14 cellular contexts compared by ENCODE assay signal in genomic region chr15:65431731-65432130, GRCh38. TPM values are rescaled to one million over a fixed set of nuclear protein-coding genes. Genes with fewer than 3 reads are reported as not detected.
DNase-seq lines count a peak whose midpoint lies in the region; ATAC-seq and TF ChIP-seq lines count a peak whose summit lies in the region.
"Had no signal": no experiment of that assay in that cellular context is flagged by ENCODE, and none has a peak within 500 bp of the region (broad histone marks: within the 10 kb centered on the region; RNA-seq: fewer than 3 reads in every experiment).

No MANE protein-coding gene starts in this region.

- no peak overlapping the region for H2BK5ac ChIP-seq in mesendoderm (ENCODE audit: low read length)

- no peak overlapping the region for H3K4me2 ChIP-seq in mesendoderm (ENCODE audit: low read length)

- no peaks in the 10 kb centered on the region for H3K79me2 ChIP-seq in mesendoderm (ENCODE audit: control insufficient read depth, insufficient read depth, low read length)

- no peaks in the 10 kb centered on the region for H3K4me1 ChIP-seq in right atrium auricular region
- H3K4me1 ChIP-seq in mesendoderm (ENCODE audit: control insufficient read depth, low read depth, low read length) = no peaks in the 10 kb centered on the region
- no peaks in the 10 kb centered on the region for H3K4me1 ChIP-seq in sigmoid colon

- H3K27me3 ChIP-seq in right atrium auricular region (no peaks in the 10 kb centered on the region), mesendoderm (ENCODE audit: insufficient read depth, low read length, poor library complexity) (no peaks in the 10 kb centered on the region), sigmoid colon (no peaks in the 10 kb centered on the region)
- H3K27me3 ChIP-seq: BE2C had no signal

- no peak for ATAC-seq in Right ventricle myocardium superior (ENCODE audit: poor library complexity)
- ATAC-seq in HG03139 (IDR thresholded peaks at IDR 0.05; ENCODE audit: unreplicated experiment) = no peak
- ATAC-seq in HG02588 (IDR thresholded peaks at IDR 0.05; ENCODE audit: unreplicated experiment) = no peak

- no peak for TF ChIP-seq POLR2A in sigmoid colon (IDR thresholded peaks at IDR 0.05)

- no peak overlapping the region for H3K23ac ChIP-seq in mesendoderm (ENCODE audit: low read length)

- no peak overlapping the region for H4K8ac ChIP-seq in mesendoderm (ENCODE audit: low read depth, low read length)

- H3K9me3 ChIP-seq in right atrium auricular region = no peaks in the 10 kb centered on the region
- no peaks in the 10 kb centered on the region for H3K9me3 ChIP-seq in sigmoid colon
- H3K9me3 ChIP-seq: BE2C had no signal

- H2BK15ac ChIP-seq in mesendoderm (replicated peaks; ENCODE audit: low read depth) = no peak overlapping the region

- no peak for TF ChIP-seq CTCF in right atrium auricular region (IDR thresholded peaks at IDR 0.05)
- no peak for TF ChIP-seq CTCF in sigmoid colon (IDR thresholded peaks at IDR 0.05)

- H3K9ac ChIP-seq in mesendoderm (ENCODE audit: low read length) = no peak overlapping the region

- no peak overlapping the region for H3K27ac ChIP-seq in right atrium auricular region
- no peak overlapping the region for H3K27ac ChIP-seq in mesendoderm (ENCODE audit: low read depth, low read length)
- H3K27ac ChIP-seq in sigmoid colon = no peak overlapping the region

- no peak overlapping the region for H2BK120ac ChIP-seq in mesendoderm (ENCODE audit: low read depth, low read length)

- peak; percentile 18 for DNase-seq in Right ventricle myocardium superior
- DNase-seq in right atrium auricular region (ENCODE audit: low spot score) = no peak
- DNase-seq in mesendoderm = no peak
- DNase-seq in sigmoid colon = peak; percentile 32
- DNase-seq: ACHN; BE2C; C1 segment of cervical spinal cord; CD4-positive, CD25-positive, alpha-beta regulatory T cell; CD8-positive, alpha-beta memory T cell; COR-L47; H9 had no signal

- H3K18ac ChIP-seq in mesendoderm (ENCODE audit: low read length) = no peak overlapping the region

- H3K56ac ChIP-seq in mesendoderm (ENCODE audit: low read length) = peak overlapping the region; percentile 19

- H2AK5ac ChIP-seq in mesendoderm (ENCODE audit: low read length) = no peak overlapping the region

- TF ChIP-seq EP300 in sigmoid colon (IDR thresholded peaks at IDR 0.05) = no peak

- H3K79me1 ChIP-seq in mesendoderm (ENCODE audit: low read length) = no peaks in the 10 kb centered on the region

- intact Hi-C loops in Right ventricle myocardium superior (cut with DNase I) (no loop called here), sigmoid colon (cut with DNase I) (no loop called here)

- H3K4me3 ChIP-seq in right atrium auricular region = no peak overlapping the region
- no peak overlapping the region for H3K4me3 ChIP-seq in mesendoderm (ENCODE audit: low read length)
- H3K4me3 ChIP-seq in sigmoid colon = no peak overlapping the region

- H4K5ac ChIP-seq in mesendoderm (ENCODE audit: low read length) = no peak overlapping the region

- no peak overlapping the region for H3K4ac ChIP-seq in mesendoderm (ENCODE audit: low read depth, low read length)

- no peaks in the 10 kb centered on the region for H3K36me3 ChIP-seq in right atrium auricular region
- no peaks in the 10 kb centered on the region for H3K36me3 ChIP-seq in mesendoderm (ENCODE audit: control insufficient read depth, insufficient read depth, low read length)
- no peaks in the 10 kb centered on the region for H3K36me3 ChIP-seq in sigmoid colon
- H3K36me3 ChIP-seq: BE2C had no signal

RNA-seq across cellular contexts. Expression of gene IGDCC4, which starts 9.0 kb away (rescaled TPM):
- total RNA-seq in Right ventricle myocardium superior (2.4 TPM), right atrium auricular region (1 to 10 TPM in 1 of 2 donors, under 1 TPM in 1; 0.86 to 2.3 TPM), sigmoid colon (1 to 10 TPM in 2 of 4 donors, under 1 TPM in 2; 0.27 to 2.8 (median 0.96) TPM)
- polyA plus RNA-seq in mesendoderm (2013, experiment 1 of 2) = 1.7 TPM
- 1.8 TPM for polyA plus RNA-seq in mesendoderm (2013, experiment 2 of 2)
- polyA plus RNA-seq in sigmoid colon = 1 to 10 TPM in 1 of 3 donors, under 1 TPM in 2; 0.23 to 1.5 (median 0.60) TPM
- total RNA-seq: HT-29 had no signal
- polyA plus RNA-seq: CD8-positive, alpha-beta memory T cell had no signal

RNA-seq across cellular contexts. Expression of gene IGDCC3, which starts 53.9 kb away (rescaled TPM):
- total RNA-seq in Right ventricle myocardium superior = 0.40 TPM
- total RNA-seq in right atrium auricular region = not detected
- 44.0 TPM for polyA plus RNA-seq in mesendoderm (2013, experiment 1 of 2)
- polyA plus RNA-seq in mesendoderm (2013, experiment 2 of 2) = 43.7 TPM
- total RNA-seq in sigmoid colon = under 1 TPM in 3 of 4 donors, not detected in 1; under 0.01 to 0.55 (median 0.41) TPM
- polyA plus RNA-seq in sigmoid colon = under 1 TPM in 2 of 3 donors, not detected in 1; under 0.01 to 0.12 TPM
- total RNA-seq: CD4-positive, CD25-positive, alpha-beta regulatory T cell; CD8-positive, alpha-beta memory T cell; HT-29 had no signal
- polyA plus RNA-seq: CD4-positive, CD25-positive, alpha-beta regulatory T cell; CD8-positive, alpha-beta memory T cell had no signal

Comparison
In these comparisons a context has a peak if more than half of its experiments do, and no peak if none do; other contexts are left out.
1. DNase-seq: peak in Right ventricle myocardium superior (single experiment) and sigmoid colon (single experiment); none in right atrium auricular region (single experiment) and mesendoderm (single experiment).